ENCODE assay signal across 32 cellular contexts in the genomic region with DNA sequence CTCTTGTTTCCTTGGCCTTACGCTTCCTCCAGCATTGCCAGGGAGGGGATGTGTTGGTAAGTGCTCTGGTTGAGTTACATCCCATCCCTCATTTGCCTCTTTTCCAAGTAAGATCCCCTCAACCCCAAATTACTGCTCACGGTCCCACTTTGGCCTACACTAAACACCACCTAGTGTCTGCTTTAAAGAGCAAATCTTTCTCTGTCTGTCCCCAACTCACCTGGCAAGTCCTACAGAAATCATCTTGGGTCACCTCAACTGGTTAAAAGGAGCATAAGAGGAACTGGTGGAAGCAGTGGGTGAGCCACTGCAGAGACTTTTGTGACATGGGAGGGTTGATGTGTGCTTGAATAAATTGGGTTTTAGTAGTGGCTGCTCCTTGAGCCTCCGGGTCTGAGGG. TPM values are rescaled to one million over a fixed set of nuclear protein-coding genes. Genes with fewer than 3 reads are reported as not detected.
"Had no signal": no experiment of that assay in that cellular context is flagged by ENCODE, and none has a peak within 500 bp of the region (broad histone marks: within the 10 kb centered on the region; RNA-seq: fewer than 3 reads in every experiment).

No MANE protein-coding gene starts in this region.

- H3K4me1 ChIP-seq: foreskin keratinocyte, psoas muscle, vagina had no signal

- ATAC-seq: activated CD4-positive, CD25-positive, alpha-beta regulatory T cell treated with anti-CD3 and anti-CD28 coated beads, Interleukin-2, amount 50 U/mL, for 24 hours; activated naive CD4-positive, alpha-beta T cell treated with anti-CD3 and anti-CD28 coated beads, Interleukin-2, amount 50 U/mL, for 72 hours; body of pancreas; foreskin keratinocyte; heart left ventricle; naive thymus-derived CD4-positive, alpha-beta T cell; pancreas; psoas muscle; stimulated activated effector memory CD8-positive, alpha-beta T cell treated with anti-CD3 and anti-CD28 coated beads, Interleukin-12 subunit alpha, Interleukin-12 subunit beta, amount 100 ng/mL, for 72 hours had no signal

- H3K27me3 ChIP-seq: adrenal gland, body of pancreas, esophagus muscularis mucosa, heart left ventricle, pancreas, sigmoid colon, vagina had no signal

- H3K27ac Mint-ChIP-seq: activated T-helper 2 cell treated with anti-CD3 and anti-CD28 coated beads, Interferon-gamma antibody, Interleukin-2, Interleukin-4, amounts not matched to agents 10 μg/mL and 5 μg/mL and 100 μg/mL, durations not matched to agents 14 hours and 24 hours and 36 hours; stimulated activated effector memory CD8-positive, alpha-beta T cell treated with anti-CD3 and anti-CD28 coated beads, Interleukin-12 subunit alpha, Interleukin-12 subunit beta, amount 100 ng/mL, for 72 hours; stimulated activated naive CD8-positive, alpha-beta T cell treated with anti-CD3 and anti-CD28 coated beads, Interleukin-15, Interleukin-2, amounts not matched to agents 100 ng/mL and 50 ng/mL, for 24 hours had no signal

- H3K4me3 Mint-ChIP-seq: stimulated activated effector memory CD8-positive, alpha-beta T cell treated with anti-CD3 and anti-CD28 coated beads, Interleukin-12 subunit alpha, Interleukin-12 subunit beta, amount 100 ng/mL, for 72 hours; stimulated activated naive CD8-positive, alpha-beta T cell treated with anti-CD3 and anti-CD28 coated beads, Interleukin-15, Interleukin-2, amounts not matched to agents 100 ng/mL and 50 ng/mL, for 24 hours had no signal

- H3K9me3 ChIP-seq: adrenal gland, body of pancreas, esophagus muscularis mucosa, heart left ventricle, pancreas, psoas muscle, sigmoid colon, thoracic aorta, vagina had no signal

- H3K27ac ChIP-seq: adrenal gland, body of pancreas, esophagus muscularis mucosa, foreskin keratinocyte, heart left ventricle, pancreas, psoas muscle, sigmoid colon, thoracic aorta, vagina, VCaP had no signal

- H3K27me3 Mint-ChIP-seq: stimulated activated naive CD8-positive, alpha-beta T cell treated with anti-CD3 and anti-CD28 coated beads, Interleukin-15, Interleukin-2, amounts not matched to agents 100 ng/mL and 50 ng/mL, for 24 hours had no signal

- H3K4me3 ChIP-seq: adrenal gland, body of pancreas, esophagus muscularis mucosa, heart left ventricle, pancreas, psoas muscle, sigmoid colon, thoracic aorta, vagina had no signal

- H3K9me3 Mint-ChIP-seq: activated naive CD4-positive, alpha-beta T cell treated with anti-CD3 and anti-CD28 coated beads, Interleukin-2, amount 50 U/mL, for 72 hours; activated T-helper 2 cell treated with anti-CD3 and anti-CD28 coated beads, Interferon-gamma antibody, Interleukin-2, Interleukin-4, amounts not matched to agents 10 μg/mL and 5 μg/mL and 100 μg/mL, durations not matched to agents 14 hours and 24 hours and 36 hours; naive thymus-derived CD4-positive, alpha-beta T cell; stimulated activated effector memory CD8-positive, alpha-beta T cell treated with anti-CD3 and anti-CD28 coated beads, Interleukin-12 subunit alpha, Interleukin-12 subunit beta, amount 100 ng/mL, for 72 hours; stimulated activated naive CD8-positive, alpha-beta T cell treated with anti-CD3 and anti-CD28 coated beads, Interleukin-15, Interleukin-2, amounts not matched to agents 100 ng/mL and 50 ng/mL, for 24 hours had no signal

- H3K36me3 Mint-ChIP-seq: activated naive CD4-positive, alpha-beta T cell treated with anti-CD3 and anti-CD28 coated beads, Interleukin-2, amount 50 U/mL, for 72 hours; naive thymus-derived CD4-positive, alpha-beta T cell; stimulated activated effector memory CD8-positive, alpha-beta T cell treated with anti-CD3 and anti-CD28 coated beads, Interleukin-12 subunit alpha, Interleukin-12 subunit beta, amount 100 ng/mL, for 72 hours had no signal

- H3K36me3 ChIP-seq: adrenal gland, pancreas, vagina had no signal

- DNase-seq: activated CD4-positive, alpha-beta T cell treated with anti-CD3 and anti-CD28 coated beads for 48 hours; activated CD4-positive, alpha-beta T cell treated with anti-CD3 and anti-CD28 coated beads, Interleukin-2, amount 50 U/mL, for 48 hours; activated T-cell treated with anti-CD3 and anti-CD28 coated beads, Interleukin-2, amount 50 U/mL, for 48 hours; adrenal gland; aorta; body of pancreas; foreskin keratinocyte; hypothalamus; midbrain; naive thymus-derived CD4-positive, alpha-beta T cell; nucleus accumbens; pancreas; psoas muscle; sigmoid colon; small intestine; stimulated activated CD4-positive, alpha-beta T cell treated with anti-CD3 and anti-CD28 coated beads, Interleukin-4, amount 100 ng/mL, for 24 hours; T-helper 9 cell; trophoblast cell had no signal

RNA-seq across cellular contexts. Expression of a gene that starts 55.2 kb away (rescaled TPM):
- total RNA-seq: activated naive CD4-positive, alpha-beta T cell treated with anti-CD3 and anti-CD28 coated beads, Interleukin-2, amount 50 U/mL, for 72 hours; activated T-helper 2 cell treated with anti-CD3 and anti-CD28 coated beads, Interferon-gamma antibody, Interleukin-2, Interleukin-4, amounts not matched to agents 10 μg/mL and 5 μg/mL and 100 μg/mL, durations not matched to agents 14 hours and 24 hours and 36 hours; adrenal gland; aorta; body of pancreas; cardiac septum; esophagus muscularis mucosa; foreskin keratinocyte; kidney epithelial cell; naive thymus-derived CD4-positive, alpha-beta T cell; pancreas; psoas muscle; subcutaneous adipose tissue; T-helper 1 cell treated with Interleukin-12 subunit alpha and Interleukin-12 subunit beta and Interleukin-4 antibody, amounts not matched to agents 30 ng/mL and 1 ng/mL, for 36 hours; vagina had no signal
